ENCODE assay signal across 11 cellular contexts in the genomic region with DNA sequence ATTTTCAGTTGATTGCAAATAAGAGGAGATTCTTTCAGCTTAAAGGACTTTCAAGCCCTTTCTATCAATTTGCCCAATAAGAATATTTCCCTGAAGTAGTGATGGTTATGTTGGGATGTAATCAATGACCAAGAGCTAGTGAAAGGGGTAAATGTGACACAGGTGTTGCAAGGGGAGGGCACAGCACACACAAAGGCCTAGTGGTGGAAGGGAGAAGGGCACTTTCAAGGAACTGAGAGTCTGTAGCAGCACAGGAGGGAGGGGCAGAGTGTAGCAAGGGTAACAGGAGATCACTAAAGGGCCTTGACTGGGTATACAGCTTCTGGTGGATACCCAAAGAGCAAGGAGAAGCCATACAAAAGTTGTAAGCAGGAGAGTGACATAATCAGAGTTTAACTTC.
DNase-seq lines count a peak whose midpoint lies in the region; ATAC-seq, FAIRE-seq and TF ChIP-seq lines count a peak whose summit lies in the region.
"Had no signal": no experiment of that assay in that cellular context is flagged by ENCODE, and none has a peak within 500 bp of the region (broad histone marks: within the 10 kb centered on the region; RNA-seq: fewer than 3 reads in every experiment).

No MANE protein-coding gene starts in this region.

- H3F3A ChIP-seq in GM23338 (replicated peaks; ENCODE audit: low read depth): no peaks in the 10 kb centered on the region

- TF ChIP-seq CTCF in GM23338 (conservative IDR thresholded peaks at IDR 0.05; ENCODE audit: low read depth in 2 of 2) (peak; percentile 40 to 58), transverse colon (IDR thresholded peaks at IDR 0.05) (no peak), D721Med (IDR thresholded peaks at IDR 0.05; ENCODE audit: insufficient read depth, missing control alignments) (no peak)

- no peak for TF ChIP-seq POLR2A in transverse colon (IDR thresholded peaks at IDR 0.05)

- no peak overlapping the region for H3K4me3 Mint-ChIP-seq in GM23338

- H3K4me3 ChIP-seq in GM23338: no peak overlapping the region
- no peak overlapping the region for H3K4me3 ChIP-seq in transverse colon

- H3K36me3 ChIP-seq in GM23338 (ENCODE audit: insufficient read depth) (no peaks in the 10 kb centered on the region), transverse colon (no peaks in the 10 kb centered on the region)

- no peak overlapping the region for H3K27ac Mint-ChIP-seq in GM23338

- intact Hi-C loops in transverse colon (cut with DNase I; ENCODE audit: low total_unique reads): no loop called here

- in situ Hi-C loops in transverse colon (cut with MboI; ENCODE audit: low pct_ligation_motif_present in 1 of 4, low pct_unique_long_range_greater_than_20kb in 1 of 4, low sequenced_read_pairs in 3 of 4): no loop called here

- H3K36me3 Mint-ChIP-seq in GM23338 (ENCODE audit: low read depth): no peaks in the 10 kb centered on the region

- peaks cover 2% of the 10 kb centered on the region for H3K27me3 Mint-ChIP-seq in GM23338 (ENCODE audit: insufficient read depth, low read depth, poor library complexity)

- H3K27me3 ChIP-seq in GM23338 (ENCODE audit: insufficient read depth) (no peaks in the 10 kb centered on the region), transverse colon (no peaks in the 10 kb centered on the region)

- peaks cover 5% of the 10 kb centered on the region; the same call in 1 of the 2 replicates for H3K9me2 ChIP-seq in GM23338 (ENCODE audit: insufficient read depth)

- H3K79me2 ChIP-seq in GM23338 (replicated peaks; ENCODE audit: insufficient read depth): no peaks in the 10 kb centered on the region

- no peaks in the 10 kb centered on the region for H3K9me3 Mint-ChIP-seq in GM23338

- peak; percentile 56 for DNase-seq in GM23338 (ENCODE audit: low spot score)
- peak; percentile 23 for DNase-seq in iPS DF 19.7 (ENCODE audit: low read depth, low spot score)
- DNase-seq in putamen (ENCODE audit: low spot score): no peak
- no peak for DNase-seq in transverse colon
- DNase-seq in D721Med (ENCODE audit: insufficient read length, low spot score): no peak
- no peak for DNase-seq in 8988T
- DNase-seq: NCI-H1105 treated with DMSO at 0.1 percent for 48 hours; stimulated activated CD4-positive, alpha-beta T cell treated with anti-CD3 and anti-CD28 coated beads, Interleukin-12 subunit alpha, Interleukin-12 subunit beta, amount 100 ng/mL, for 4 hours; T-helper 9 cell had no signal

- no peak overlapping the region for H3K4me2 ChIP-seq in GM23338

- FAIRE-seq in D721Med (lab: Jason Lieb, UNC): no peak

- no peaks in the 10 kb centered on the region for H4K20me1 ChIP-seq in GM23338 (replicated peaks; ENCODE audit: insufficient read depth)

- TF ChIP-seq EP300 in transverse colon (IDR thresholded peaks at IDR 0.05; ENCODE audit: low read depth): no peak

- H3K4me1 Mint-ChIP-seq in GM23338: no peaks in the 10 kb centered on the region

- H3K27ac ChIP-seq in GM23338 (ENCODE audit: low read depth) (no peak overlapping the region), transverse colon (no peak overlapping the region)

- peak overlapping the region; percentile 40; the same call in 1 of the 2 replicates for H2AFZ ChIP-seq in GM23338

- ATAC-seq in GM19023 (IDR thresholded peaks at IDR 0.05; ENCODE audit: unreplicated experiment) (peak; percentile 75), GM23338 (peak; percentile 96), HG03432 (IDR thresholded peaks at IDR 0.05; ENCODE audit: unreplicated experiment) (peak; percentile 81)

- H3K4me1 ChIP-seq in GM23338 (ENCODE audit: insufficient read depth): no peaks in the 10 kb centered on the region
- no peaks in the 10 kb centered on the region for H3K4me1 ChIP-seq in transverse colon

- no peaks in the 10 kb centered on the region for H3K9me3 ChIP-seq in transverse colon

TF ChIP-seq in GM23338, 12 proteins besides CTCF, POLR2A, EP300 and RAD21:
- no peak for TF ChIP-seq CREB1 (CRISPR knock-in tag; IDR thresholded peaks at IDR 0.05; ENCODE audit: low read depth)
- no peak for TF ChIP-seq EZH2phosphoT487 (IDR thresholded peaks at IDR 0.05; ENCODE audit: unreplicated experiment)
- TF ChIP-seq STAT1 (IDR thresholded peaks at IDR 0.05; ENCODE audit: unreplicated experiment): no peak
- no peak for TF ChIP-seq ZNF114 (CRISPR knock-in tag; IDR thresholded peaks at IDR 0.05)
- TF ChIP-seq, protein P1, sequence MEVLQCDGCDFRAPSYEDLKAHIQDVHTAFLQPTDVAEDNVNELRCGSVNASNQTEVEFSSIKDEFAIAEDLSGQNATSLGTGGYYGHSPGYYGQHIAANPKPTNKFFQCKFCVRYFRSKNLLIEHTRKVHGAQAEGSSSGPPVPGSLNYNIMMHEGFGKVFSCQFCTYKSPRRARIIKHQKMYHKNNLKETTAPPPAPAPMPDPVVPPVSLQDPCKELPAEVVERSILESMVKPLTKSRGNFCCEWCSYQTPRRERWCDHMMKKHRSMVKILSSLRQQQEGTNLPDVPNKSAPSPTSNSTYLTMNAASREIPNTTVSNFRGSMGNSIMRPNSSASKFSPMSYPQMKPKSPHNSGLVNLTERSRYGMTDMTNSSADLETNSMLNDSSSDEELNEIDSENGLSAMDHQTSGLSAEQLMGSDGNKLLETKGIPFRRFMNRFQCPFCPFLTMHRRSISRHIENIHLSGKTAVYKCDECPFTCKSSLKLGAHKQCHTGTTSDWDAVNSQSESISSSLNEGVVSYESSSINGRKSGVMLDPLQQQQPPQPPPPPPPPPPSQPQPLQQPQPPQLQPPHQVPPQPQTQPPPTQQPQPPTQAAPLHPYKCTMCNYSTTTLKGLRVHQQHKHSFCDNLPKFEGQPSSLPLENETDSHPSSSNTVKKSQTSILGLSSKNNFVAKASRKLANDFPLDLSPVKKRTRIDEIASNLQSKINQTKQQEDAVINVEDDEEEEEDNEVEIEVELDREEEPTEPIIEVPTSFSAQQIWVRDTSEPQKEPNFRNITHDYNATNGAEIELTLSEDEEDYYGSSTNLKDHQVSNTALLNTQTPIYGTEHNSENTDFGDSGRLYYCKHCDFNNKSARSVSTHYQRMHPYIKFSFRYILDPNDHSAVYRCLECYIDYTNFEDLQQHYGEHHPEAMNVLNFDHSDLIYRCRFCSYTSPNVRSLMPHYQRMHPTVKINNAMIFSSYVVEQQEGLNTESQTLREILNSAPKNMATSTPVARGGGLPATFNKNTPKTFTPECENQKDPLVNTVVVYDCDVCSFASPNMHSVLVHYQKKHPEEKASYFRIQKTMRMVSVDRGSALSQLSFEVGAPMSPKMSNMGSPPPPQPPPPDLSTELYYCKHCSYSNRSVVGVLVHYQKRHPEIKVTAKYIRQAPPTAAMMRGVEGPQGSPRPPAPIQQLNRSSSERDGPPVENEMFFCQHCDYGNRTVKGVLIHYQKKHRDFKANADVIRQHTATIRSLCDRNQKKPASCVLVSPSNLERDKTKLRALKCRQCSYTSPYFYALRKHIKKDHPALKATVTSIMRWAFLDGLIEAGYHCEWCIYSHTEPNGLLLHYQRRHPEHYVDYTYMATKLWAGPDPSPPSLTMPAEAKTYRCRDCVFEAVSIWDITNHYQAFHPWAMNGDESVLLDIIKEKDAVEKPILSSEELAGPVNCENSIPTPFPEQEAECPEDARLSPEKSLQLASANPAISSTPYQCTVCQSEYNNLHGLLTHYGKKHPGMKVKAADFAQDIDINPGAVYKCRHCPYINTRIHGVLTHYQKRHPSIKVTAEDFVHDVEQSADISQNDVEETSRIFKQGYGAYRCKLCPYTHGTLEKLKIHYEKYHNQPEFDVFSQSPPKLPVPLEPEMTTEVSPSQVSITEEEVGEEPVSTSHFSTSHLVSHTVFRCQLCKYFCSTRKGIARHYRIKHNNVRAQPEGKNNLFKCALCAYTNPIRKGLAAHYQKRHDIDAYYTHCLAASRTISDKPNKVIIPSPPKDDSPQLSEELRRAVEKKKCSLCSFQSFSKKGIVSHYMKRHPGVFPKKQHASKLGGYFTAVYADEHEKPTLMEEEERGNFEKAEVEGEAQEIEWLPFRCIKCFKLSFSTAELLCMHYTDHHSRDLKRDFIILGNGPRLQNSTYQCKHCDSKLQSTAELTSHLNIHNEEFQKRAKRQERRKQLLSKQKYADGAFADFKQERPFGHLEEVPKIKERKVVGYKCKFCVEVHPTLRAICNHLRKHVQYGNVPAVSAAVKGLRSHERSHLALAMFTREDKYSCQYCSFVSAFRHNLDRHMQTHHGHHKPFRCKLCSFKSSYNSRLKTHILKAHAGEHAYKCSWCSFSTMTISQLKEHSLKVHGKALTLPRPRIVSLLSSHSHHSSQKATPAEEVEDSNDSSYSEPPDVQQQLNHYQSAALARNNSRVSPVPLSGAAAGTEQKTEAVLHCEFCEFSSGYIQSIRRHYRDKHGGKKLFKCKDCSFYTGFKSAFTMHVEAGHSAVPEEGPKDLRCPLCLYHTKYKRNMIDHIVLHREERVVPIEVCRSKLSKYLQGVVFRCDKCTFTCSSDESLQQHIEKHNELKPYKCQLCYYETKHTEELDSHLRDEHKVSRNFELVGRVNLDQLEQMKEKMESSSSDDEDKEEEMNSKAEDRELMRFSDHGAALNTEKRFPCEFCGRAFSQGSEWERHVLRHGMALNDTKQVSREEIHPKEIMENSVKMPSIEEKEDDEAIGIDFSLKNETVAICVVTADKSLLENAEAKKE (CRISPR knock-in tag; IDR thresholded peaks at IDR 0.05): no peak
- TF ChIP-seq ETS1 (IDR thresholded peaks at IDR 0.05): no peak

Comparison
In these comparisons a context has a peak if more than half of its experiments do, and no peak if none do; other contexts are left out.
1. DNase-seq: peak in GM23338 (single experiment) and iPS DF 19.7 (single experiment); none in putamen (single experiment), transverse colon (single experiment), D721Med (single experiment) and 8988T (single experiment).
2. CTCF ChIP-seq: peak in GM23338 (2 of 2); none in transverse colon (0 of 5) and D721Med (single experiment).
3. Peak in every context shown above with its lines, with median percentiles within 50 percentile points of each other: ATAC-seq.